ENCODE assay signal across 22 cellular contexts in genomic region chr1:224201853-224202252, GRCh38.
"Had no signal": no experiment of that assay in that cellular context is flagged by ENCODE, and none has a peak within 500 bp of the region (broad histone marks: within the 10 kb centered on the region; RNA-seq: fewer than 3 reads in every experiment).

No MANE protein-coding gene starts in this region.

- H3K27ac ChIP-seq: PC-9 had no signal

- H3K4me2 ChIP-seq: PC-9 had no signal

- H2AFZ ChIP-seq: PC-9 had no signal

- H3K4me3 Mint-ChIP-seq: activated B cell treated with CpG ODN at 0.5 μM for 24 hours; activated CD4-positive, alpha-beta memory T cell treated with anti-CD3 and anti-CD28 coated beads for 36 hours; activated CD4-positive, alpha-beta T cell treated with anti-CD3 and anti-CD28 coated beads, Interleukin-2, amount 10 ng/mL, durations not matched to agents 7 days and 5 days; activated naive CD4-positive, alpha-beta T cell treated with anti-CD3 and anti-CD28 coated beads, Interleukin-2, amount 10 ng/mL, durations not matched to agents 7 days and 5 days; activated naive CD8-positive, alpha-beta T cell treated with anti-CD3 and anti-CD28 coated beads for 36 hours; activated T-cell treated with anti-CD3 and anti-CD28 coated beads, Interleukin-2, amount 50 U/mL, for 72 hours; T-helper 17 cell had no signal

- H3K9me3 Mint-ChIP-seq: activated B cell treated with CpG ODN at 0.5 μM for 24 hours; activated CD4-positive, alpha-beta memory T cell treated with anti-CD3 and anti-CD28 coated beads for 36 hours; activated CD4-positive, alpha-beta T cell treated with anti-CD3 and anti-CD28 coated beads, Interleukin-2, amount 10 ng/mL, durations not matched to agents 7 days and 5 days; activated naive CD4-positive, alpha-beta T cell treated with anti-CD3 and anti-CD28 coated beads, Interleukin-2, amount 10 ng/mL, durations not matched to agents 7 days and 5 days; activated naive CD8-positive, alpha-beta T cell treated with anti-CD3 and anti-CD28 coated beads for 36 hours; activated T-cell treated with anti-CD3 and anti-CD28 coated beads, Interleukin-2, amount 50 U/mL, for 72 hours; activated T-helper 2 cell treated with anti-CD3 and anti-CD28 coated beads, Interferon-gamma antibody, Interleukin-2, Interleukin-4, amounts not matched to agents 10 μg/mL and 5 μg/mL and 100 μg/mL, durations not matched to agents 14 hours and 24 hours and 36 hours had no signal

- H3K36me3 Mint-ChIP-seq: activated CD4-positive, alpha-beta memory T cell treated with anti-CD3 and anti-CD28 coated beads for 36 hours; activated naive CD8-positive, alpha-beta T cell treated with anti-CD3 and anti-CD28 coated beads for 36 hours had no signal

- H3K4me3 ChIP-seq: PC-9 had no signal

- DNase-seq: activated B cell treated with CpG ODN at 0.5 μM for 24 hours; activated CD4-positive, alpha-beta memory T cell treated with anti-CD3 and anti-CD28 coated beads for 36 hours; activated CD4-positive, alpha-beta T cell treated with anti-CD3 and anti-CD28 coated beads for 1 hour; activated CD4-positive, alpha-beta T cell treated with anti-CD3 and anti-CD28 coated beads, Interleukin-2, amount 10 ng/mL, durations not matched to agents 7 days and 5 days; activated CD8-positive, alpha-beta memory T cell treated with anti-CD3 and anti-CD28 coated beads, Interleukin-2, amount 50 U/mL, for 4 hours; activated gamma-delta T cell treated with Interleukin-2 at 50 U/mL for 16 hours; activated naive CD4-positive, alpha-beta T cell treated with anti-CD3 and anti-CD28 coated beads, Interleukin-2, amount 10 ng/mL, durations not matched to agents 7 days and 5 days; activated naive CD8-positive, alpha-beta T cell treated with anti-CD3 and anti-CD28 coated beads for 36 hours; activated T-cell treated with anti-CD3 and anti-CD28 coated beads, Interleukin-2, amount 50 U/mL, for 72 hours; cerebellar nuclear complex; MM.1S; NCI-H1105; NCI-H1436 treated with DMSO at 0.1 percent for 48 hours; NCI-H187 treated with DMSO at 0.1 percent for 48 hours; NCI-H2081 treated with DMSO at 0.1 percent for 48 hours; NCI-H446; NCI-H524; PC-9; SHP77 treated with DMSO at 0.1 percent for 48 hours; T-helper 17 cell; T-helper 9 cell had no signal

- H3K27ac Mint-ChIP-seq: activated B cell treated with CpG ODN at 0.5 μM for 24 hours; activated CD4-positive, alpha-beta memory T cell treated with anti-CD3 and anti-CD28 coated beads for 36 hours; activated CD4-positive, alpha-beta T cell treated with anti-CD3 and anti-CD28 coated beads, Interleukin-2, amount 10 ng/mL, durations not matched to agents 7 days and 5 days; activated naive CD4-positive, alpha-beta T cell treated with anti-CD3 and anti-CD28 coated beads, Interleukin-2, amount 10 ng/mL, durations not matched to agents 7 days and 5 days; activated naive CD8-positive, alpha-beta T cell treated with anti-CD3 and anti-CD28 coated beads for 36 hours; activated T-cell treated with anti-CD3 and anti-CD28 coated beads, Interleukin-2, amount 50 U/mL, for 72 hours; activated T-helper 2 cell treated with anti-CD3 and anti-CD28 coated beads, Interferon-gamma antibody, Interleukin-2, Interleukin-4, amounts not matched to agents 10 μg/mL and 5 μg/mL and 100 μg/mL, durations not matched to agents 14 hours and 24 hours and 36 hours; T-helper 17 cell had no signal

- H3K27me3 Mint-ChIP-seq: activated B cell treated with CpG ODN at 0.5 μM for 24 hours; activated CD4-positive, alpha-beta memory T cell treated with anti-CD3 and anti-CD28 coated beads for 36 hours; activated CD4-positive, alpha-beta T cell treated with anti-CD3 and anti-CD28 coated beads, Interleukin-2, amount 10 ng/mL, durations not matched to agents 7 days and 5 days; activated naive CD4-positive, alpha-beta T cell treated with anti-CD3 and anti-CD28 coated beads, Interleukin-2, amount 10 ng/mL, durations not matched to agents 7 days and 5 days; activated naive CD8-positive, alpha-beta T cell treated with anti-CD3 and anti-CD28 coated beads for 36 hours; T-helper 17 cell had no signal

- ATAC-seq: activated T-cell treated with anti-CD3 and anti-CD28 coated beads, Interleukin-2, amount 50 U/mL, for 72 hours; T-helper 17 cell had no signal
